ENCODE assay signal across 8 cellular contexts in the genomic region with DNA sequence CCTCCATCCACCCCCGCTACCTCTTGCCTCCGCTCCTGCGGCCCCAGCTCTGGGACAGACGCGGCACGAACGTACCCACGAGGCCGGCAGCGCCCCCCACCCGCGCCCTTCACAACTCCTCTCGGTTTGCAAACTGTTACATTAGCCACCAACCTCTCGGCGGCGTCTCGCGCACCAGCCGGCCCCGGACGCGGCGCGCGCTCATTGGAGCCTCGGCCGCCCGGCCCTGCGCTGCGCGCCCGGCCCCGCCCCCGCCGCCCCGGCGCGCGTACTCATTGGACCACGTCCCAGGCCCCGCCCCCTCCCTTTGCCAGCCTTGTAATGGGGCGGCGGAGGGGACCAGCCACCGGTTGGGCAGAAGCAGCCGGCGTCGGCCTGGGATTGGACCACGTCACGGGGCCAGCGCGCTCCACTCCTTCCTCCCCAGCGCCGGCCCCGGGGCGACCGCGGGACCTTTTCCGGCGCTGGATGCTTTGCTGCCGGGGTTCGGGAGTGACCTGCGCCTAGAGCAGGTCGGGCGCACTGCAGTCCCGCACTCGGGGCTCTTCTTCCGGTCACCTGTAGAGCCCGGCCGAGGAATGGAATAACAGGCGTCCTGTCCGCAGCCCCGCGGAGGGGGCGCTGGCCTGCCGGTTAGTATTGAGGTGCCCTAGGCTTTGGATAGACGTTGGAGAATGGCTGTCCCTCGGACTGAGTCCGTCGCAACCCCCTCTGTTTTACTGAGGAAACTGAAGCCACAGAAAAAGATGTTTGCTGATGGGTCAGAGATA. TPM values are rescaled to one million over a fixed set of nuclear protein-coding genes. Genes with fewer than 3 reads are reported as not detected.
DNase-seq lines count a peak whose midpoint lies in the region; ATAC-seq and TF ChIP-seq lines count a peak whose summit lies in the region.

A gene with protein sequence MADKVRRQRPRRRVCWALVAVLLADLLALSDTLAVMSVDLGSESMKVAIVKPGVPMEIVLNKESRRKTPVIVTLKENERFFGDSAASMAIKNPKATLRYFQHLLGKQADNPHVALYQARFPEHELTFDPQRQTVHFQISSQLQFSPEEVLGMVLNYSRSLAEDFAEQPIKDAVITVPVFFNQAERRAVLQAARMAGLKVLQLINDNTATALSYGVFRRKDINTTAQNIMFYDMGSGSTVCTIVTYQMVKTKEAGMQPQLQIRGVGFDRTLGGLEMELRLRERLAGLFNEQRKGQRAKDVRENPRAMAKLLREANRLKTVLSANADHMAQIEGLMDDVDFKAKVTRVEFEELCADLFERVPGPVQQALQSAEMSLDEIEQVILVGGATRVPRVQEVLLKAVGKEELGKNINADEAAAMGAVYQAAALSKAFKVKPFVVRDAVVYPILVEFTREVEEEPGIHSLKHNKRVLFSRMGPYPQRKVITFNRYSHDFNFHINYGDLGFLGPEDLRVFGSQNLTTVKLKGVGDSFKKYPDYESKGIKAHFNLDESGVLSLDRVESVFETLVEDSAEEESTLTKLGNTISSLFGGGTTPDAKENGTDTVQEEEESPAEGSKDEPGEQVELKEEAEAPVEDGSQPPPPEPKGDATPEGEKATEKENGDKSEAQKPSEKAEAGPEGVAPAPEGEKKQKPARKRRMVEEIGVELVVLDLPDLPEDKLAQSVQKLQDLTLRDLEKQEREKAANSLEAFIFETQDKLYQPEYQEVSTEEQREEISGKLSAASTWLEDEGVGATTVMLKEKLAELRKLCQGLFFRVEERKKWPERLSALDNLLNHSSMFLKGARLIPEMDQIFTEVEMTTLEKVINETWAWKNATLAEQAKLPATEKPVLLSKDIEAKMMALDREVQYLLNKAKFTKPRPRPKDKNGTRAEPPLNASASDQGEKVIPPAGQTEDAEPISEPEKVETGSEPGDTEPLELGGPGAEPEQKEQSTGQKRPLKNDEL (minus strand): TSS at position 206 of the 770 bp plus-strand sequence. CDS start 1,045 bp downstream, outside the sequence.

- peak within 1 kb of the TSS; percentile 95 for H3K27ac Mint-ChIP-seq in activated B cell treated with CpG ODN at 0.5 μM for 24 hours

- peak; percentile 99 for DNase-seq in AG08396 (ENCODE audit: low spot score)
- peak; percentile 94 for DNase-seq in NCI-H226
- peak; percentile 97 for DNase-seq in activated B cell treated with CpG ODN at 0.5 μM for 24 hours
- peak; percentile 52 to 99 (median 95) for DNase-seq in caudate nucleus (lab: John Stamatoyannopoulos, UW)
- DNase-seq in inferior parietal cortex (ENCODE audit: extremely low spot score), result peak; percentile 90
- peak; percentile 96 to 99 for DNase-seq in stimulated activated CD4-positive, alpha-beta T cell treated with anti-CD3 and anti-CD28 coated beads, Interleukin-12 subunit alpha, Interleukin-12 subunit beta, amount 100 ng/mL, for 24 hours (ENCODE audit: low read depth in 2 of 2)

- H3K27ac ChIP-seq in caudate nucleus (ENCODE audit: low read depth, low read length), result peak within 1 kb of the TSS; percentile 76

- H3K9me3 Mint-ChIP-seq in activated B cell treated with CpG ODN at 0.5 μM for 24 hours, result no peaks in the 10 kb centered on the region

- peak within 1 kb of the TSS; percentile 96 for H3K4me3 Mint-ChIP-seq in activated B cell treated with CpG ODN at 0.5 μM for 24 hours

- peaks cover 48% of the 10 kb centered on the region for H3K36me3 Mint-ChIP-seq in activated B cell treated with CpG ODN at 0.5 μM for 24 hours (ENCODE audit: low read depth)

- ATAC-seq in GM18909 (IDR thresholded peaks at IDR 0.05; ENCODE audit: poor library complexity, unreplicated experiment), result peak; percentile 92
- peak; percentile 89 for ATAC-seq in HG03175 (IDR thresholded peaks at IDR 0.05; ENCODE audit: unreplicated experiment)
- ATAC-seq in activated B cell treated with CpG ODN at 0.5 μM for 24 hours (ENCODE audit: low read depth), result peak; percentile 94

- intact Hi-C loops in activated B cell treated with CpG ODN at 0.5 μM for 24 hours (cut with micrococcal nuclease), result loop anchor here (1.0 to 10.0 kb wide), 9 partner anchors 10 to 265 kb away; partner anchors contain the start of genes CENATAC, DDX6, HINFP and RPS25

- H3K4me1 Mint-ChIP-seq in activated B cell treated with CpG ODN at 0.5 μM for 24 hours, result peaks cover 40% of the 10 kb centered on the region

- TF ChIP-seq CTCF in activated B cell treated with CpG ODN at 0.5 μM for 24 hours (IDR thresholded peaks at IDR 0.05), result no peak

- CTCF ChIA-PET in activated B cell treated with CpG ODN at 0.5 μM for 24 hours (lab: Charles Lee), result interaction anchor here (0.7 to 2.1 kb wide), 3 partner anchors 10 to 45 kb away, joined by 3 to 9 read pairs (median 4); partner anchors contain the start of genes HMBS and VPS11

- H3K27me3 Mint-ChIP-seq in activated B cell treated with CpG ODN at 0.5 μM for 24 hours, result no peaks in the 10 kb centered on the region

- POLR2A ChIA-PET in activated B cell treated with CpG ODN at 0.5 μM for 24 hours (lab: Charles Lee), result interaction anchor here (0.7 to 4.7 kb wide), 20 partner anchors 10 to 264 kb away, joined by 3 to 62 read pairs (median 6); partner anchors contain the start of genes C2CD2L, CBL, CENATAC and DPAGT1

RNA-seq across cellular contexts. Expression of the gene that starts here (rescaled TPM):
- 120 and 122 TPM in 2 replicates for total RNA-seq in activated B cell treated with CpG ODN at 0.5 μM for 24 hours

Comparison
In these comparisons a context has a peak if more than half of its experiments do, and no peak if none do; other contexts are left out.
1. Peak in every context shown above with its lines: DNase-seq, ATAC-seq and H3K27ac ChIP-seq.